ENCODE assay signal across 14 cellular contexts in genomic region chr22:37371911-37372310, GRCh38. TPM values are rescaled to one million over a fixed set of nuclear protein-coding genes. Genes with fewer than 3 reads are reported as not detected.
DNase-seq lines count a peak whose midpoint lies in the region; ATAC-seq and TF ChIP-seq lines count a peak whose summit lies in the region.
"Had no signal": no experiment of that assay in that cellular context is flagged by ENCODE, and none has a peak within 500 bp of the region (broad histone marks: within the 10 kb centered on the region; RNA-seq: fewer than 3 reads in every experiment).

No MANE protein-coding gene starts in this region.

- no peaks in the 10 kb centered on the region for H3F3A ChIP-seq in PC-3 (ENCODE audit: low read length, unreplicated experiment)

- no peaks in the 10 kb centered on the region for H3K36me3 Mint-ChIP-seq in activated CD8-positive, alpha-beta T cell treated with anti-CD3 and anti-CD28 coated beads, Interleukin-2, amount 10 ng/mL, durations not matched to agents 7 days and 5 days (ENCODE audit: low read depth)
- H3K36me3 Mint-ChIP-seq: CD4-positive, alpha-beta memory T cell had no signal

- no peaks in the 10 kb centered on the region for H3K4me1 Mint-ChIP-seq in activated CD8-positive, alpha-beta T cell treated with anti-CD3 and anti-CD28 coated beads, Interleukin-2, amount 10 ng/mL, durations not matched to agents 7 days and 5 days (ENCODE audit: low read depth)
- H3K4me1 Mint-ChIP-seq: CD4-positive, alpha-beta memory T cell had no signal

- H3K4me3 ChIP-seq in BLaER1 treated with 17β-estradiol and CSF1 and Interleukin-3, amounts not matched to agents 10 nM and 100 nM, result peak overlapping the region in 7 of 10 experiments; percentile 57 to 69 (median 65); a peak in 13 of 20 replicates
- no peak overlapping the region for H3K4me3 ChIP-seq in PC-3 (ENCODE audit: low read length)
- H3K4me3 ChIP-seq: HAP-1 had no signal

- intact Hi-C loops in PC-3 (cut with micrococcal nuclease), result no loop called here

- peaks cover 0 to 67% (median 0%) of the 10 kb centered on the region in 11 experiments; a peak in 10 of 22 replicates for H3K27me3 ChIP-seq in BLaER1 treated with 17β-estradiol and CSF1 and Interleukin-3, amounts not matched to agents 10 nM and 100 nM
- H3K27me3 ChIP-seq in PC-3 (ENCODE audit: low read length), result no peaks in the 10 kb centered on the region

- no peak overlapping the region for H3K4me3 Mint-ChIP-seq in activated CD8-positive, alpha-beta T cell treated with anti-CD3 and anti-CD28 coated beads, Interleukin-2, amount 10 ng/mL, durations not matched to agents 7 days and 5 days
- H3K4me3 Mint-ChIP-seq: CD4-positive, alpha-beta memory T cell; HFFc6 had no signal

- CTCF ChIA-PET in PC-3 (lab: Charles Lee), result no interaction called here
- CTCF ChIA-PET in activated CD8-positive, alpha-beta T cell treated with anti-CD3 and anti-CD28 coated beads, Interleukin-2, amount 10 ng/mL, durations not matched to agents 7 days and 5 days (lab: Charles Lee), result no interaction called here

- peaks cover 5% of the 10 kb centered on the region for H3K27me3 Mint-ChIP-seq in activated CD8-positive, alpha-beta T cell treated with anti-CD3 and anti-CD28 coated beads, Interleukin-2, amount 10 ng/mL, durations not matched to agents 7 days and 5 days (ENCODE audit: low read depth)

- DNase-seq in PC-3 (peak; percentile 0), retina (peak; percentile 63), NCI-H2196 (lab: John Stamatoyannopoulos, UW; ENCODE audit: unreplicated experiment) (no peak)
- no peak for DNase-seq in activated CD8-positive, alpha-beta T cell treated with anti-CD3 and anti-CD28 coated beads, Interleukin-2, amount 10 ng/mL, durations not matched to agents 7 days and 5 days
- DNase-seq in stimulated activated CD4-positive, alpha-beta T cell treated with anti-CD3 and anti-CD28 coated beads, Interleukin-12 subunit alpha, Interleukin-12 subunit beta, amount 100 ng/mL, for 4 hours, result no peak
- DNase-seq: C1 segment of cervical spinal cord; Calu3; CD4-positive, alpha-beta memory T cell; DMS79 treated with DMSO at 0.1 percent for 48 hours; GOT3; HFFc6 had no signal

- no peaks in the 10 kb centered on the region for H3K9me3 ChIP-seq in BLaER1 treated with 17β-estradiol and CSF1 and Interleukin-3, amounts not matched to agents 10 nM and 100 nM (replicated peaks in 1 of 11)
- no peaks in the 10 kb centered on the region for H3K9me3 ChIP-seq in PC-3 (ENCODE audit: low read length)
- H3K9me3 ChIP-seq: HAP-1 had no signal

- H4K20me1 ChIP-seq in BLaER1 treated with 17β-estradiol and CSF1 and Interleukin-3, amounts not matched to agents 10 nM and 100 nM, result peaks cover 0 to 65% (median 0%) of the 10 kb centered on the region in 11 experiments; a peak in 4 of 22 replicates
- H4K20me1 ChIP-seq in PC-3 (ENCODE audit: low read length), result no peaks in the 10 kb centered on the region

- peak overlapping the region in 9 of 11 experiments; percentile 14 to 87 (median 67); a peak in 16 of 22 replicates for H3K9ac ChIP-seq in BLaER1 treated with 17β-estradiol and CSF1 and Interleukin-3, amounts not matched to agents 10 nM and 100 nM
- H3K9ac ChIP-seq in PC-3 (ENCODE audit: low read length), result no peak overlapping the region

- peak overlapping the region in 8 of 11 experiments; percentile 62 to 94 (median 81); a peak in 15 of 22 replicates for H3K27ac ChIP-seq in BLaER1 treated with 17β-estradiol and CSF1 and Interleukin-3, amounts not matched to agents 10 nM and 100 nM
- H3K27ac ChIP-seq in PC-3 (ENCODE audit: low read length), result no peak overlapping the region

- H3K9me3 Mint-ChIP-seq in activated CD8-positive, alpha-beta T cell treated with anti-CD3 and anti-CD28 coated beads, Interleukin-2, amount 10 ng/mL, durations not matched to agents 7 days and 5 days (ENCODE audit: insufficient read depth), result no peaks in the 10 kb centered on the region
- H3K9me3 Mint-ChIP-seq: CD4-positive, alpha-beta memory T cell; HFFc6 had no signal

- no peak overlapping the region for H2AFZ ChIP-seq in PC-3 (ENCODE audit: low read length)

- H3K4me2 ChIP-seq in BLaER1 treated with 17β-estradiol and CSF1 and Interleukin-3, amounts not matched to agents 10 nM and 100 nM, result peak overlapping the region; percentile 79 to 100 (median 98)
- H3K4me2 ChIP-seq in PC-3 (ENCODE audit: low read length), result no peak overlapping the region

- no peaks in the 10 kb centered on the region for H3K79me2 ChIP-seq in PC-3 (ENCODE audit: low read length)

- no peaks in the 10 kb centered on the region for H3K36me3 ChIP-seq in BLaER1 treated with 17β-estradiol and CSF1 and Interleukin-3, amounts not matched to agents 10 nM and 100 nM
- no peaks in the 10 kb centered on the region for H3K36me3 ChIP-seq in PC-3 (ENCODE audit: low read depth, low read length)
- H3K36me3 ChIP-seq: HAP-1 had no signal

- POLR2A ChIA-PET in PC-3 (lab: Charles Lee; ENCODE audit: unreplicated experiment), result no interaction called here
- POLR2A ChIA-PET in activated CD8-positive, alpha-beta T cell treated with anti-CD3 and anti-CD28 coated beads, Interleukin-2, amount 10 ng/mL, durations not matched to agents 7 days and 5 days (lab: Charles Lee), result no interaction called here

- H3K9me2 ChIP-seq in PC-3 (replicated peaks; ENCODE audit: low read length), result no peaks in the 10 kb centered on the region

- ATAC-seq in PC-3, result no peak
- no peak for ATAC-seq in activated CD8-positive, alpha-beta T cell treated with anti-CD3 and anti-CD28 coated beads, Interleukin-2, amount 10 ng/mL, durations not matched to agents 7 days and 5 days

- TF ChIP-seq CTCF in PC-3 (conservative IDR thresholded peaks at IDR 0.05; ENCODE audit: low read depth, low read length), result no peak

- no peak overlapping the region for H3K27ac Mint-ChIP-seq in activated CD8-positive, alpha-beta T cell treated with anti-CD3 and anti-CD28 coated beads, Interleukin-2, amount 10 ng/mL, durations not matched to agents 7 days and 5 days
- H3K27ac Mint-ChIP-seq: CD4-positive, alpha-beta memory T cell; HFFc6 had no signal

- BruUV-seq in PC-3 (replicated peaks; lab: Mats Ljungman, UMichigan), result no TSS peak

- peaks cover 95 to 100% (median 100%) of the 10 kb centered on the region in 10 experiments for H3K4me1 ChIP-seq in BLaER1 treated with 17β-estradiol and CSF1 and Interleukin-3, amounts not matched to agents 10 nM and 100 nM
- H3K4me1 ChIP-seq in PC-3 (ENCODE audit: insufficient read depth, low read length), result no peaks in the 10 kb centered on the region
- H3K4me1 ChIP-seq: HAP-1 had no signal

RNA-seq across cellular contexts. Expression of gene ELFN2, which starts 55.4 kb away (rescaled TPM):
- total RNA-seq in PC-3 (2014; rRNA removed), result 10.0 and 14.5 TPM in 2 replicates
- total RNA-seq in activated CD8-positive, alpha-beta T cell treated with anti-CD3 and anti-CD28 coated beads, Interleukin-2, amount 10 ng/mL, durations not matched to agents 7 days and 5 days, result under 1 TPM; 0.05 to 0.08 TPM
- total RNA-seq: A673 had no signal

Comparison
In these comparisons a context has a peak if more than half of its experiments do, and no peak if none do; other contexts are left out.
1. DNase-seq: peak in PC-3 (single experiment) and retina (single experiment); none in NCI-H2196 (single experiment), activated CD8-positive, alpha-beta T cell treated with anti-CD3 and anti-CD28 coated beads, Interleukin-2, amount 10 ng/mL, durations not matched to agents 7 days and 5 days (single experiment) and stimulated activated CD4-positive, alpha-beta T cell treated with anti-CD3 and anti-CD28 coated beads, Interleukin-12 subunit alpha, Interleukin-12 subunit beta, amount 100 ng/mL, for 4 hours (single experiment).
2. RNA of gene ELFN2, which starts 55.4 kb away (total RNA-seq): 10.0 to 14.5 TPM in PC-3; 0.05 to 0.08 TPM in activated CD8-positive, alpha-beta T cell treated with anti-CD3 and anti-CD28 coated beads, Interleukin-2, amount 10 ng/mL, durations not matched to agents 7 days and 5 days; every median in the first group is over 10 times any median in the second.